Comparison of ENCODE assay signal across 8 cellular contexts in genomic region chr4:8788174-8788573, GRCh38.
"Had no signal": no experiment of that assay in that cellular context is flagged by ENCODE, and none has a peak within 500 bp of the region (broad histone marks: within the 10 kb centered on the region; RNA-seq: fewer than 3 reads in every experiment).

No MANE protein-coding gene starts in this region.

- H3K36me3 ChIP-seq: HAP-1 had no signal

- H3K9me3 ChIP-seq: HAP-1 had no signal

- H3K27ac ChIP-seq: GM23248 had no signal

- H3K4me1 ChIP-seq: HAP-1 had no signal

- H3K4me3 ChIP-seq: GM23248, GM23338, HAP-1 had no signal

- H2AFZ ChIP-seq: GM23248, GM23338 had no signal

- H3K9ac ChIP-seq: GM23248 had no signal

- H3K4me2 ChIP-seq: GM23338 had no signal

- DNase-seq: GM23248, GOT3, H7, H9, HCEC 1CT, HFFc6 had no signal
